In the genomic region with DNA sequence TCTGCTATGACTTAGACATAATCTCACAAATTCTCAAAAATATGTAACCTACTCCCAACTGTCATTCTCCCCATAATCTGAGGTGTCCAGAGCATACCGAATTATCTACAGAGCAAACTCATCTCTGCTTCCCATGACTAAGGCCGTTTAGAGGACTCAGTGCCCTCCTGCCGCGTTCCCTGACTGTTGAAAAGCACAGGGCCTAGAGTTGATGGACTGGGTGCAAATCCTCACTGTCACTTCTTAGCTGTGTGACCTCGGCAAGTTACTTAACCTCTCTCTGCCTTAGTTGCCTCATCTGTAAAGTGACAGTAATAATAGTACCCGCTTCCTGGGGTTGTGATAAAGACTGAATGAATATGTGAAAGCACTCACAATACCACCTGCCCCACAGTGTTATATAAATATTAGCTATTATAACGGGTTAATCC, we compare ENCODE assay signal across 8 cellular contexts. TPM values are rescaled to one million over a fixed set of nuclear protein-coding genes. Genes with fewer than 3 reads are reported as not detected.
DNase-seq lines count a peak whose midpoint lies in the region; ATAC-seq and TF ChIP-seq lines count a peak whose summit lies in the region.

No MANE protein-coding gene starts in this region.

- no peak overlapping the region for H4K91ac ChIP-seq in mesenchymal stem cell (ENCODE audit: low read length)

- H3K36me3 ChIP-seq in HCT116 (ENCODE audit: control insufficient read depth in 1 of 2, insufficient read depth in 2 of 2, low read length in 2 of 2) (no peaks in the 10 kb centered on the region), adipocyte (ENCODE audit: control insufficient read depth, insufficient read depth, low read length, severe bottlenecking) (no peaks in the 10 kb centered on the region), mesenchymal stem cell (ENCODE audit: control insufficient read depth in 1 of 2, insufficient read depth in 2 of 2, low read depth in 1 of 2, low read length in 2 of 2) (peaks cover 2 to 7% of the 10 kb centered on the region in 2 experiments)

- peak overlapping the region; percentile 86; the same call in 1 of the 2 replicates for H3K27ac ChIP-seq in HCT116 (ENCODE audit: low read depth, low read length)
- peak overlapping the region; percentile 5 for H3K27ac ChIP-seq in mesenchymal stem cell (ENCODE audit: low read length, poor library complexity, severe bottlenecking)

- H3K4me2 ChIP-seq in HCT116 (ENCODE audit: low read length) (peak overlapping the region; percentile 95), mesenchymal stem cell (ENCODE audit: low read length, poor library complexity, severe bottlenecking) (peak overlapping the region; percentile 1)

- H3K9ac ChIP-seq in HCT116 (ENCODE audit: low read length) (peak overlapping the region; percentile 77), adipocyte (ENCODE audit: low read length) (peak overlapping the region; percentile 88), mesenchymal stem cell (ENCODE audit: low read length) (no peak overlapping the region)

- no peak for ATAC-seq in HCT116

- H3K14ac ChIP-seq in mesenchymal stem cell (ENCODE audit: low read length in 2 of 2) = peak overlapping the region in 1 of 2 experiments; percentile 46

- H2BK12ac ChIP-seq in mesenchymal stem cell (ENCODE audit: low read length in 2 of 2) = peak overlapping the region in 1 of 2 experiments; percentile 81

- CTCF ChIA-PET in HCT116 (lab: Charles Lee) = interaction anchor here (1.9 kb wide), 1 partner anchor 89 kb away, joined by 7 read pairs; no protein-coding TSS in a partner anchor

- TF ChIP-seq RAD21 in HCT116 (IDR thresholded peaks at IDR 0.05; ENCODE audit: low read depth) = no peak

- 16% methylated on average over 4 of the region's 7 CpGs for WGBS in mesenchymal stem cell

- no peak overlapping the region for H2BK5ac ChIP-seq in mesenchymal stem cell (ENCODE audit: low read depth, low read length, poor library complexity, severe bottlenecking)

- H3K4me1 ChIP-seq in HCT116 (ENCODE audit: control insufficient read depth in 1 of 2, insufficient read depth in 2 of 2, low read length in 2 of 2) (peaks cover 19 to 75% of the 10 kb centered on the region in 2 experiments), adipocyte (ENCODE audit: control insufficient read depth, insufficient read depth, low read length) (peaks cover 26% of the 10 kb centered on the region), mesenchymal stem cell (ENCODE audit: control insufficient read depth, insufficient read depth, low read depth, low read length) (peaks cover 8% of the 10 kb centered on the region)

- H4K8ac ChIP-seq in mesenchymal stem cell (ENCODE audit: low read length) = no peak overlapping the region

- no peak overlapping the region for H2AFZ ChIP-seq in HCT116 (ENCODE audit: low read depth, low read length, poor library complexity, severe bottlenecking)
- no peak overlapping the region for H2AFZ ChIP-seq in mesenchymal stem cell (ENCODE audit: low read depth, low read length)

- H3K18ac ChIP-seq in mesenchymal stem cell (ENCODE audit: low read depth in 1 of 2, low read length in 2 of 2) = peak overlapping the region in 1 of 2 experiments; percentile 89

- peaks cover 5% of the 10 kb centered on the region for H3K79me1 ChIP-seq in mesenchymal stem cell (replicated peaks; ENCODE audit: low read length, poor library complexity, severe bottlenecking)

- H3K4ac ChIP-seq in mesenchymal stem cell (ENCODE audit: low read depth in 1 of 2, low read length in 2 of 2) = peak overlapping the region in 1 of 2 experiments; percentile 72

- H4K20me1 ChIP-seq in HCT116 (ENCODE audit: insufficient read depth) = no peaks in the 10 kb centered on the region

- DNase-seq in A172 (ENCODE audit: low spot score) (peak; percentile 45), HCT116 (ENCODE audit: low read depth, low spot score) (no peak), adipocyte (ENCODE audit: low read depth) (peak; percentile 28), mesenchymal stem cell (peak; percentile 60), head of caudate nucleus (no peak), SW480 (ENCODE audit: low spot score) (no peak), DMS 273 (lab: John Stamatoyannopoulos, UW; ENCODE audit: unreplicated experiment) (no peak)
- DNase-seq in stimulated activated CD4-positive, alpha-beta T cell treated with anti-CD3 and anti-CD28 coated beads, Interleukin-4, amount 100 ng/mL, for 4 hours = no peak

- BruUV-seq in HCT116 (replicated peaks; lab: Mats Ljungman, UMichigan) = no TSS peak

- H2BK15ac ChIP-seq in mesenchymal stem cell (ENCODE audit: low read depth, poor library complexity, severe bottlenecking) = no peak overlapping the region

- TF ChIP-seq CTCF in HCT116 (IDR thresholded peaks at IDR 0.05 in 2 of 3, conservative IDR thresholded peaks at IDR 0.05 in 1 of 3; ENCODE audit: borderline replicate concordance in 1 of 3, insufficient read depth in 1 of 3, low read depth in 2 of 3, low read length in 2 of 3) = no peak

- peaks cover 2% of the 10 kb centered on the region; the same call in 1 of the 2 replicates for H3K79me2 ChIP-seq in HCT116 (ENCODE audit: insufficient read depth, low read length)

- H3K9me2 ChIP-seq in HCT116 (ENCODE audit: insufficient read depth) = no peaks in the 10 kb centered on the region

- intact Hi-C loops in HCT116 (cut with micrococcal nuclease) = no loop called here
- intact Hi-C loops in head of caudate nucleus (cut with DNase I) = no loop called here

- H3K27me3 ChIP-seq in HCT116 (ENCODE audit: insufficient read depth, low read length) (no peaks in the 10 kb centered on the region), adipocyte (replicated peaks; ENCODE audit: control insufficient read depth, insufficient read depth, low read length) (no peaks in the 10 kb centered on the region), mesenchymal stem cell (ENCODE audit: control insufficient read depth in 1 of 2, insufficient read depth in 1 of 2, low read length in 2 of 2) (no peaks in the 10 kb centered on the region)

- POLR2A ChIA-PET in HCT116 (lab: Charles Lee) = interaction anchor here (0.6 to 1.1 kb wide), 4 partner anchors 9 to 77 kb away, joined by 3 read pairs; no protein-coding TSS in a partner anchor

- H3K4me3 ChIP-seq in HCT116 (replicated peaks in 1 of 2; ENCODE audit: low read depth in 1 of 2, low read length in 2 of 2) = peak overlapping the region in 1 of 2 experiments; percentile 71; a peak in 3 of 4 replicates
- H3K4me3 ChIP-seq in adipocyte (ENCODE audit: low read length) = peak overlapping the region; percentile 84
- no peak overlapping the region for H3K4me3 ChIP-seq in mesenchymal stem cell (ENCODE audit: insufficient read depth in 1 of 2, low read depth in 1 of 2, low read length in 2 of 2)

- no peak for TF ChIP-seq POLR2A in HCT116 (IDR thresholded peaks at IDR 0.05; ENCODE audit: borderline replicate concordance, extremely low read depth, insufficient read depth, insufficient read length)

- no peak overlapping the region for H3K23ac ChIP-seq in mesenchymal stem cell (ENCODE audit: low read length in 2 of 2)

- no peak overlapping the region for H2BK120ac ChIP-seq in mesenchymal stem cell (ENCODE audit: low read depth, low read length)

- H3K9me3 ChIP-seq in HCT116 (ENCODE audit: control insufficient read depth in 1 of 2, insufficient read depth in 1 of 2, low read depth in 1 of 2, low read length in 2 of 2) (no peaks in the 10 kb centered on the region), adipocyte (ENCODE audit: control insufficient read depth, low read length) (no peaks in the 10 kb centered on the region), mesenchymal stem cell (ENCODE audit: control insufficient read depth, low read length) (no peaks in the 10 kb centered on the region)

- RAD21 ChIA-PET in HCT116 (lab: Charles Lee; ENCODE audit: low non-redundant PET in 1 of 2, low total read pairs in 2 of 2, uncharacterized antibody in 2 of 2, unreplicated experiment in 2 of 2) = interaction anchor here in 1 of 2 experiments (1.1 kb wide), 1 partner anchor 89 kb away, joined by 3 read pairs; no protein-coding TSS in a partner anchor

- no peak overlapping the region for H2AK5ac ChIP-seq in mesenchymal stem cell (ENCODE audit: low read length, severe bottlenecking)

TF ChIP-seq in HCT116, 20 proteins besides CTCF, POLR2A, EP300 and RAD21:
- TF ChIP-seq ELF1 (IDR thresholded peaks at IDR 0.05; ENCODE audit: borderline replicate concordance, low read depth) = no peak
TF ChIP-seq in HCT116: peak in this region for 0.

RNA-seq across cellular contexts. Expression of a gene that starts 4.7 kb away (rescaled TPM):
- 291 and 339 TPM in 2 replicates for total RNA-seq in A172 (2014; rRNA removed; shearing (Covaris generic))
- total RNA-seq in HCT116 (2021; ENCODE audit: unreplicated experiment) = 49.9 TPM
- 92.6 and 139 TPM in 2 replicates for polyA plus RNA-seq in HCT116 (2012)
- polyA plus RNA-seq in mesenchymal stem cell (2013, experiment 1 of 2) = 99.8 TPM
- polyA plus RNA-seq in mesenchymal stem cell (2013, experiment 2 of 2) = 98.2 TPM

RNA-seq across cellular contexts. Expression of a gene that starts 43.6 kb away (rescaled TPM):
- 22.8 and 25.2 TPM in 2 replicates for total RNA-seq in A172 (2014; rRNA removed; shearing (Covaris generic))
- total RNA-seq in HCT116 (2021; ENCODE audit: unreplicated experiment) = 31.3 TPM
- polyA plus RNA-seq in HCT116 (2012) = 13.4 and 17.5 TPM in 2 replicates
- polyA plus RNA-seq in mesenchymal stem cell (2013, experiment 1 of 2) = 18.2 TPM
- 18.7 TPM for polyA plus RNA-seq in mesenchymal stem cell (2013, experiment 2 of 2)

Comparison
In these comparisons a context has a peak if more than half of its experiments do, and no peak if none do; other contexts are left out.
1. DNase-seq: peak in A172 (single experiment), adipocyte (single experiment) and mesenchymal stem cell (single experiment); none in HCT116 (single experiment), head of caudate nucleus (0 of 42), SW480 (single experiment), stimulated activated CD4-positive, alpha-beta T cell treated with anti-CD3 and anti-CD28 coated beads, Interleukin-4, amount 100 ng/mL, for 4 hours (0 of 2) and DMS 273 (single experiment).